Comparison of ENCODE assay signal across 1 cellular context in the genomic region with DNA sequence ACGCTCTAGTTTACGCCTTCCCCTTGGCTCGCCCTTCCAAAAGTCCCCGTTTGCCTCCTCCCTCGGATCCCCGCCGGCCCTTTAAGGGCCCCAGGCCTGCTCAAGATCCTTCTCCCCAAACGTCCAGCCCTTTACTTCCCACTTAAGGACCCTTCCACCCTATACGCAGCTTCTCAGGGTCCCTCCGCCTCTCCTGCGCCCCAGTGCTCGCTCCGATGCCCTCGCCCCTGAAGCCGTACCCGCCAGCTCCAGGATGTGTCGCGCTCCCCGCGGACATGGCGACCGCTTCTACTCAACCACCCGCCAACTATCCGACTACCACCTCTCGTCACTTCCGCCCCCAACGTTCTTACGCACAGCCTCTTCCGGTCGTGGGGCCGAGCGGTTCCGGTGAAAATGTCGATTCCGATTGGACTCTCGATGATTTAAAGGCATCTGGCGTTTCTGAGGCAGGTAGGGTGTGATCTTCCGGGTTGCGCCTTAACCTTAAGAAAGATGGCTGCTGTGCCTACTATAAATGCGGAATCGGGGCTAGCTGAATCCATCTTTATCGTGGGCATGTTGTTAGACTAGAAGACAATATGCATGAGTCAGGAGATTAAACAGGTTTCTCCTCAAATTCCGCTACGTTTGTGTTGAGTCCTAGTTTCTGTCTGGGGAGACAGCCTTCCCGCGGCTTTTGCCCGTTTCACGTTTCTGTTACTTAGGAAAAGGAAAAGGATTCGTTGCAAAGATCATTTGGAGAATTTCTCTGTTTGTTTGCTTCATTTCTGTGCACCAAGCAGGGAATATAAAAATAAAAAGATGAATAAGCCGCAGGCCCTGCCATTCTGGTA.
TF ChIP-seq lines count a peak whose summit lies in the region.

A gene (minus strand): TSS at position 317 of the 836 bp plus-strand sequence. CDS start 40 bp downstream, at position 277.

TF ChIP-seq in H1, 55 proteins besides CTCF, POLR2A, EP300 and RAD21 (continued from another document):
- TF ChIP-seq TAF1 (IDR thresholded peaks at IDR 0.05; ENCODE audit: low read depth, low read length) (peak; percentile 96), NANOG (IDR thresholded peaks at IDR 0.05; ENCODE audit: insufficient read depth, low read depth, low read length, poor library complexity, severe bottlenecking) (no peak), TEAD4 (IDR thresholded peaks at IDR 0.05; ENCODE audit: low read depth, low read length) (no peak), CTBP2 (IDR thresholded peaks at IDR 0.05; ENCODE audit: borderline replicate concordance, insufficient read depth, insufficient read length, low read length) (no peak), JUN (IDR thresholded peaks at IDR 0.05; ENCODE audit: low read depth, low read length) (no peak), POLR2AphosphoS5 (IDR thresholded peaks at IDR 0.05; ENCODE audit: low read depth, low read length) (peak; percentile 99), TCF12 (IDR thresholded peaks at IDR 0.05; ENCODE audit: low read depth, low read length) (no peak), SIRT6 (IDR thresholded peaks at IDR 0.05; ENCODE audit: low read length) (no peak), JUND (IDR thresholded peaks at IDR 0.05; ENCODE audit: low read length) (peak; percentile 21; the same call in 1 of the 2 replicates), TBP (IDR thresholded peaks at IDR 0.05; ENCODE audit: low read depth, low read length) (peak; percentile 93), SP2 (IDR thresholded peaks at IDR 0.05; ENCODE audit: low read length) (no peak), EZH2 (IDR thresholded peaks at IDR 0.05; ENCODE audit: low read depth, low read length, severe bottlenecking) (no peak), CBX8 (IDR thresholded peaks at IDR 0.05; ENCODE audit: borderline replicate concordance, low read depth, low read length) (no peak), EGR1 (IDR thresholded peaks at IDR 0.05; ENCODE audit: borderline replicate concordance, low read depth, low read length) (no peak), BRCA1 (IDR thresholded peaks at IDR 0.05; ENCODE audit: low read depth, low read length) (no peak), SIN3A (conservative IDR thresholded peaks at IDR 0.05 in 1 of 2, IDR thresholded peaks at IDR 0.05 in 1 of 2; ENCODE audit: low read depth in 1 of 2, low read length in 2 of 2) (peak in 1 of 2 experiments; percentile 83; a peak in 1 of 4 replicates), SRF (IDR thresholded peaks at IDR 0.05; ENCODE audit: low read depth, low read length) (no peak), TAF7 (optimal IDR thresholded peaks at IDR 0.05; ENCODE audit: borderline replicate concordance, low read depth, low read length) (peak; percentile 78), CBX5 (IDR thresholded peaks at IDR 0.05; ENCODE audit: low read depth, low read length) (no peak), GTF2F1 (IDR thresholded peaks at IDR 0.05; ENCODE audit: borderline replicate concordance, low read depth, low read length) (peak; percentile 80; the same call in 1 of the 2 replicates), SAP30 (IDR thresholded peaks at IDR 0.05; ENCODE audit: insufficient read depth, insufficient replicate concordance, low read length) (no peak), KDM5A (IDR thresholded peaks at IDR 0.05; ENCODE audit: low read length) (0 out of 2 replicates have a peak, but pooled peaks have one; percentile 65), GABPA (IDR thresholded peaks at IDR 0.05; ENCODE audit: borderline replicate concordance, insufficient read depth, low read length) (peak; percentile 92), SP4 (IDR thresholded peaks at IDR 0.05; ENCODE audit: low read length) (0 out of 2 replicates have a peak, but pooled peaks have one; percentile 47), SP1 (IDR thresholded peaks at IDR 0.05; ENCODE audit: low read depth, low read length) (no peak), RFX5 (IDR thresholded peaks at IDR 0.05; ENCODE audit: borderline replicate concordance, low read depth, low read length) (no peak), NRF1 (IDR thresholded peaks at IDR 0.05; ENCODE audit: low read depth, low read length) (no peak), ASH2L (IDR thresholded peaks at IDR 0.05; ENCODE audit: low read length) (peak; percentile 85), RXRA (IDR thresholded peaks at IDR 0.05; ENCODE audit: insufficient read depth, low read depth, low read length) (no peak), PHF8 (conservative IDR thresholded peaks at IDR 0.05; ENCODE audit: low read depth, low read length) (peak; percentile 97), RNF2 (IDR thresholded peaks at IDR 0.05; ENCODE audit: borderline replicate concordance, low read depth, low read length, missing control alignments, poor library complexity, severe bottlenecking) (no peak), CREB1 (IDR thresholded peaks at IDR 0.05) (peak; percentile 88), ZNF274 (IDR thresholded peaks at IDR 0.05; ENCODE audit: borderline replicate concordance, extremely low read depth, low read length) (no peak), HDAC6 (IDR thresholded peaks at IDR 0.05; ENCODE audit: low read depth, low read length) (no peak)
- TF ChIP-seq, protein P1, sequence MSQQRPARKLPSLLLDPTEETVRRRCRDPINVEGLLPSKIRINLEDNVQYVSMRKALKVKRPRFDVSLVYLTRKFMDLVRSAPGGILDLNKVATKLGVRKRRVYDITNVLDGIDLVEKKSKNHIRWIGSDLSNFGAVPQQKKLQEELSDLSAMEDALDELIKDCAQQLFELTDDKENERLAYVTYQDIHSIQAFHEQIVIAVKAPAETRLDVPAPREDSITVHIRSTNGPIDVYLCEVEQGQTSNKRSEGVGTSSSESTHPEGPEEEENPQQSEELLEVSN (IDR thresholded peaks at IDR 0.05), result no peak
- TF ChIP-seq, protein P2, sequence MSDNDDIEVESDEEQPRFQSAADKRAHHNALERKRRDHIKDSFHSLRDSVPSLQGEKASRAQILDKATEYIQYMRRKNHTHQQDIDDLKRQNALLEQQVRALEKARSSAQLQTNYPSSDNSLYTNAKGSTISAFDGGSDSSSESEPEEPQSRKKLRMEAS (IDR thresholded peaks at IDR 0.05), result peak; percentile 72; the same call in 1 of the 2 replicates
- TF ChIP-seq, protein P3, sequence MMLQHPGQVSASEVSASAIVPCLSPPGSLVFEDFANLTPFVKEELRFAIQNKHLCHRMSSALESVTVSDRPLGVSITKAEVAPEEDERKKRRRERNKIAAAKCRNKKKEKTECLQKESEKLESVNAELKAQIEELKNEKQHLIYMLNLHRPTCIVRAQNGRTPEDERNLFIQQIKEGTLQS (IDR thresholded peaks at IDR 0.05; ENCODE audit: insufficient read depth, low read depth, low read length), result no peak
- TF ChIP-seq, protein P4, sequence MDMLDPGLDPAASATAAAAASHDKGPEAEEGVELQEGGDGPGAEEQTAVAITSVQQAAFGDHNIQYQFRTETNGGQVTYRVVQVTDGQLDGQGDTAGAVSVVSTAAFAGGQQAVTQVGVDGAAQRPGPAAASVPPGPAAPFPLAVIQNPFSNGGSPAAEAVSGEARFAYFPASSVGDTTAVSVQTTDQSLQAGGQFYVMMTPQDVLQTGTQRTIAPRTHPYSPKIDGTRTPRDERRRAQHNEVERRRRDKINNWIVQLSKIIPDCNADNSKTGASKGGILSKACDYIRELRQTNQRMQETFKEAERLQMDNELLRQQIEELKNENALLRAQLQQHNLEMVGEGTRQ (IDR thresholded peaks at IDR 0.05; ENCODE audit: low read length), result no peak
TF ChIP-seq in H1: peak in this region for 19.
